ENCODE assay signal across 1 cellular context in genomic region chr1:150362721-150363425, GRCh38.
TF ChIP-seq lines count a peak whose summit lies in the region.

No MANE protein-coding gene starts in this region.

TF ChIP-seq in H1, 55 proteins besides CTCF, POLR2A, EP300 and RAD21:
- TF ChIP-seq CHD7 (IDR thresholded peaks at IDR 0.05; ENCODE audit: insufficient replicate concordance, low read length) (peak; percentile 29), USF2 (IDR thresholded peaks at IDR 0.05; ENCODE audit: low read length) (no peak)
